ENCODE assay signal across 9 cellular contexts in genomic region chr17:1376061-1376460, GRCh38. TPM values are rescaled to one million over a fixed set of nuclear protein-coding genes. Genes with fewer than 3 reads are reported as not detected.
DNase-seq lines count a peak whose midpoint lies in the region; ATAC-seq, FAIRE-seq and TF ChIP-seq lines count a peak whose summit lies in the region.
"Had no signal": no experiment of that assay in that cellular context is flagged by ENCODE, and none has a peak within 500 bp of the region (broad histone marks: within the 10 kb centered on the region; RNA-seq: fewer than 3 reads in every experiment).

No MANE protein-coding gene starts in this region.

- WGBS in HepG2 (ENCODE audit: low lambda C conversion rate) = 90% methylated on average over 5 of the region's 5 CpGs

- no peaks in the 10 kb centered on the region for H3K9me3 Mint-ChIP-seq in stimulated activated naive CD8-positive, alpha-beta T cell treated with anti-CD3 and anti-CD28 coated beads, Interleukin-15, Interleukin-2, amounts not matched to agents 100 ng/mL and 50 ng/mL, for 24 hours
- no peaks in the 10 kb centered on the region for H3K9me3 Mint-ChIP-seq in activated T-helper 17 cell treated with anti-CD3 and anti-CD28 coated beads, Interleukin-2, amount 50 U/mL, for 72 hours
- no peaks in the 10 kb centered on the region for H3K9me3 Mint-ChIP-seq in natural killer cell

- H3K36me3 ChIP-seq in HepG2 (replicated peaks in 1 of 2; ENCODE audit: control insufficient read depth in 1 of 2, insufficient read depth in 2 of 2, low read length in 2 of 2) = peaks cover 13 to 58% of the 10 kb centered on the region in 2 experiments

- DNase-seq in stimulated activated naive CD8-positive, alpha-beta T cell treated with anti-CD3 and anti-CD28 coated beads, Interleukin-15, Interleukin-2, amounts not matched to agents 100 U/mL and 50 U/mL, for 24 hours = no peak
- DNase-seq in natural killer cell (no peak), SHP77 (lab: John Stamatoyannopoulos, UW) (no peak), NCI-H2171 treated with DMSO at 0.1 percent for 48 hours (lab: John Stamatoyannopoulos, UW) (no peak), sciatic nerve (ENCODE audit: low spot score) (no peak), HepG2 (ENCODE audit: low spot score) (no peak)
- DNase-seq: NCI-H69 had no signal

- peaks cover 100% of the 10 kb centered on the region for H4K20me1 ChIP-seq in HepG2 (ENCODE audit: insufficient read depth, low read length)

- TF ChIP-seq CTCF in natural killer cell (IDR thresholded peaks at IDR 0.05) (no peak), HepG2 (CRISPR knock-in tag; IDR thresholded peaks at IDR 0.05) (no peak)

- peaks cover 98% of the 10 kb centered on the region for H3K79me2 ChIP-seq in HepG2 (ENCODE audit: insufficient read depth, low read length)

- no peak for FAIRE-seq in HepG2 (lab: Jason Lieb, UNC)

- peaks cover 91% of the 10 kb centered on the region for H3K4me1 Mint-ChIP-seq in stimulated activated naive CD8-positive, alpha-beta T cell treated with anti-CD3 and anti-CD28 coated beads, Interleukin-15, Interleukin-2, amounts not matched to agents 100 ng/mL and 50 ng/mL, for 24 hours (ENCODE audit: low read depth)
- H3K4me1 Mint-ChIP-seq in activated T-helper 17 cell treated with anti-CD3 and anti-CD28 coated beads, Interleukin-2, amount 50 U/mL, for 72 hours = peaks cover 52% of the 10 kb centered on the region
- H3K4me1 Mint-ChIP-seq in natural killer cell = peaks cover 80 to 84% of the 10 kb centered on the region in 2 donors

- in situ Hi-C loops in HepG2 (cut with HindIII; ENCODE audit: extremely low pct_ligation_motif_present, low pct_unique_long_range_greater_than_20kb) = no loop called here

- no TSS peak for BruUV-seq in HepG2 (replicated peaks; lab: Mats Ljungman, UMichigan)

- H3K36me3 Mint-ChIP-seq in stimulated activated naive CD8-positive, alpha-beta T cell treated with anti-CD3 and anti-CD28 coated beads, Interleukin-15, Interleukin-2, amounts not matched to agents 100 ng/mL and 50 ng/mL, for 24 hours (ENCODE audit: low read depth) = peaks cover 58% of the 10 kb centered on the region
- H3K36me3 Mint-ChIP-seq in activated T-helper 17 cell treated with anti-CD3 and anti-CD28 coated beads, Interleukin-2, amount 50 U/mL, for 72 hours (ENCODE audit: low read depth) = peaks cover 93% of the 10 kb centered on the region
- H3K36me3 Mint-ChIP-seq in natural killer cell = no peaks in the 10 kb centered on the region

- H3K9me3 ChIP-seq in HepG2 (ENCODE audit: low read length) = no peaks in the 10 kb centered on the region

- H3K27me3 Mint-ChIP-seq in stimulated activated naive CD8-positive, alpha-beta T cell treated with anti-CD3 and anti-CD28 coated beads, Interleukin-15, Interleukin-2, amounts not matched to agents 100 ng/mL and 50 ng/mL, for 24 hours = no peaks in the 10 kb centered on the region
- no peaks in the 10 kb centered on the region for H3K27me3 Mint-ChIP-seq in activated T-helper 17 cell treated with anti-CD3 and anti-CD28 coated beads, Interleukin-2, amount 50 U/mL, for 72 hours
- no peaks in the 10 kb centered on the region for H3K27me3 Mint-ChIP-seq in natural killer cell (ENCODE audit: low read depth in 2 of 2)

- no peak for TF ChIP-seq RAD21 in HepG2 (CRISPR knock-in tag; IDR thresholded peaks at IDR 0.05)

- no peak overlapping the region for H2AFZ ChIP-seq in HepG2 (ENCODE audit: low read length)

- H3K4me1 ChIP-seq in HepG2 (ENCODE audit: insufficient read depth, low read length) = peaks cover 34% of the 10 kb centered on the region

- no peak for ATAC-seq in stimulated activated naive CD8-positive, alpha-beta T cell treated with anti-CD3 and anti-CD28 coated beads, Interleukin-15, Interleukin-2, amounts not matched to agents 100 U/mL and 50 U/mL, for 24 hours
- ATAC-seq in activated T-helper 17 cell treated with anti-CD3 and anti-CD28 coated beads, Interleukin-2, amount 50 U/mL, for 72 hours (replicated peaks) = peak; percentile 49
- ATAC-seq in natural killer cell = peak in 2 of 3 donors; percentile 5 to 16
- ATAC-seq in sciatic nerve = no peak
- ATAC-seq in HepG2 = no peak

- CTCF ChIA-PET in HepG2 (lab: Yijun Ruan, JAX; ENCODE audit: low intra/inter-chr PET ratio, low total read pairs) = no interaction called here

- peak overlapping the region; percentile 62 for H3K4me3 Mint-ChIP-seq in stimulated activated naive CD8-positive, alpha-beta T cell treated with anti-CD3 and anti-CD28 coated beads, Interleukin-15, Interleukin-2, amounts not matched to agents 100 ng/mL and 50 ng/mL, for 24 hours
- peak overlapping the region; percentile 75 for H3K4me3 Mint-ChIP-seq in activated T-helper 17 cell treated with anti-CD3 and anti-CD28 coated beads, Interleukin-2, amount 50 U/mL, for 72 hours
- peak overlapping the region; percentile 17 for H3K4me3 Mint-ChIP-seq in natural killer cell

- no peaks in the 10 kb centered on the region for H3K27me3 ChIP-seq in HepG2 (ENCODE audit: control insufficient read depth in 1 of 2, insufficient read depth in 2 of 2, low read length in 2 of 2)

- H3K4me3 ChIP-seq in HepG2 (replicated peaks in 1 of 3; ENCODE audit: insufficient read depth in 1 of 3, low read depth in 2 of 3, low read length in 3 of 3) = no peak overlapping the region

- TF ChIP-seq EP300 in HepG2 (IDR thresholded peaks at IDR 0.05; ENCODE audit: low read depth in 2 of 2, low read length in 2 of 2) (no peak), HepG2 (CRISPR knock-in tag; IDR thresholded peaks at IDR 0.05; ENCODE audit: borderline replicate concordance) (no peak)

- TF ChIP-seq POLR2A in HepG2 (IDR thresholded peaks at IDR 0.05; ENCODE audit: insufficient read depth in 1 of 2, low read depth in 2 of 2, low read length in 2 of 2) = no peak

- H3K27ac Mint-ChIP-seq in stimulated activated naive CD8-positive, alpha-beta T cell treated with anti-CD3 and anti-CD28 coated beads, Interleukin-15, Interleukin-2, amounts not matched to agents 100 ng/mL and 50 ng/mL, for 24 hours = peak overlapping the region; percentile 93
- peak overlapping the region; percentile 80 for H3K27ac Mint-ChIP-seq in activated T-helper 17 cell treated with anti-CD3 and anti-CD28 coated beads, Interleukin-2, amount 50 U/mL, for 72 hours
- H3K27ac Mint-ChIP-seq in natural killer cell = peak overlapping the region; percentile 47 to 80

- intact Hi-C loops in natural killer cell (cut with micrococcal nuclease) (loop anchor here (2.0 kb wide), 1 partner anchor 15 kb away; no protein-coding TSS in a partner anchor), sciatic nerve (cut with DNase I) (no loop called here), HepG2 (cut with micrococcal nuclease; ENCODE audit: unreplicated experiment) (no loop called here)

- no peak overlapping the region for H3K4me2 ChIP-seq in HepG2 (ENCODE audit: low read depth, low read length)

- no peak overlapping the region for H3K9ac ChIP-seq in HepG2 (ENCODE audit: insufficient read depth, low read depth, low read length)

- POLR2A ChIA-PET in HepG2 (lab: Yijun Ruan, JAX) = no interaction called here

- H3K27ac ChIP-seq in HepG2 (ENCODE audit: extremely low read length, insufficient read depth, low read length) = no peak overlapping the region

TF ChIP-seq in HepG2, 621 proteins besides CTCF, POLR2A, EP300 and RAD21 (continues in another document):
- TF ChIP-seq DZIP1 (CRISPR knock-in tag; IDR thresholded peaks at IDR 0.05) (no peak), REPIN1 (CRISPR knock-in tag; IDR thresholded peaks at IDR 0.05; ENCODE audit: borderline replicate concordance, low read depth) (no peak)

RNA-seq across cellular contexts. Expression of gene YWHAE, which starts 24.0 kb away (rescaled TPM):
- 100 to 1,000 TPM; 247 to 515 TPM for total RNA-seq in activated T-helper 17 cell treated with anti-CD3 and anti-CD28 coated beads, Interleukin-2, amount 50 U/mL, for 72 hours
- total RNA-seq in natural killer cell (100 to 1,000 TPM; 116 to 134 (median 132) TPM), sciatic nerve (473 TPM), HepG2 (2016; rRNA removed; fragmentation: Illumina TruSeq; extraction: Trizol) (256 and 504 TPM in 2 replicates)
- 47.1 and 52.6 TPM in 2 replicates for total RNA-seq in HepG2 (2016; cell fraction: cytosol; rRNA removed; fragmentation: Illumina TruSeq; extraction: Trizol; ENCODE audit: low read depth)
- total RNA-seq in HepG2 (2016; cell fraction: insoluble cytoplasmic fraction; rRNA removed; fragmentation: Illumina TruSeq; extraction: Trizol) = 277 and 538 TPM in 2 replicates
- total RNA-seq in HepG2 (2016; cell fraction: membrane; rRNA removed; fragmentation: Illumina TruSeq; extraction: Trizol) = 139 and 150 TPM in 2 replicates
- total RNA-seq in HepG2 (2016; cell fraction: nucleus; rRNA removed; fragmentation: Illumina TruSeq; extraction: Trizol) = 149 and 165 TPM in 2 replicates
- polyA plus RNA-seq in HepG2 (2011; rRNA removed) = 249 and 335 TPM in 2 replicates
- polyA plus RNA-seq in HepG2 (2011; cell fraction: cytosol; rRNA removed) = 317 and 360 TPM in 2 replicates
- 61.1 and 72.7 TPM in 2 replicates for polyA plus RNA-seq in HepG2 (2011; cell fraction: nucleus; rRNA removed)
- polyA plus RNA-seq in HepG2 (2012) = 349 and 597 TPM in 2 replicates
- 53.7 and 53.8 TPM in 2 replicates for polyA plus RNA-seq in HepG2 (2016; cell fraction: cytosol; fragmentation: Illumina TruSeq; extraction: Trizol; ENCODE audit: low read depth)
- 882 and 909 TPM in 2 replicates for polyA plus RNA-seq in HepG2 (2016; cell fraction: insoluble cytoplasmic fraction; fragmentation: Illumina TruSeq; extraction: Trizol; ENCODE audit: low read depth)
- polyA plus RNA-seq in HepG2 (2016; cell fraction: membrane; fragmentation: Illumina TruSeq; extraction: Trizol; ENCODE audit: low read depth) = 149 and 156 TPM in 2 replicates
- 279 and 293 TPM in 2 replicates for polyA plus RNA-seq in HepG2 (2016; cell fraction: nucleus; fragmentation: Illumina TruSeq; extraction: Trizol; ENCODE audit: insufficient read depth, low read depth)
- 266 and 357 TPM in 2 replicates for polyA minus RNA-seq in HepG2 (2011; rRNA and poly(A)+ RNA removed; ENCODE audit: low replicate concordance)
- 327 and 341 TPM in 2 replicates for polyA minus RNA-seq in HepG2 (2011; cell fraction: cytosol; rRNA and poly(A)+ RNA removed)
- polyA minus RNA-seq in HepG2 (2011; cell fraction: nucleus; rRNA and poly(A)+ RNA removed) = 88.1 and 126 TPM in 2 replicates

Comparison
In these comparisons a context has a peak if more than half of its experiments do, and no peak if none do; other contexts are left out.
1. H3K4me3 Mint-ChIP-seq: peak in every context shown above with its lines; median percentile 75 in activated T-helper 17 cell treated with anti-CD3 and anti-CD28 coated beads, Interleukin-2, amount 50 U/mL, for 72 hours; 62 in stimulated activated naive CD8-positive, alpha-beta T cell treated with anti-CD3 and anti-CD28 coated beads, Interleukin-15, Interleukin-2, amounts not matched to agents 100 ng/mL and 50 ng/mL, for 24 hours; 17 in natural killer cell.
2. ATAC-seq: peak in activated T-helper 17 cell treated with anti-CD3 and anti-CD28 coated beads, Interleukin-2, amount 50 U/mL, for 72 hours (single experiment) and natural killer cell (2 of 3); none in stimulated activated naive CD8-positive, alpha-beta T cell treated with anti-CD3 and anti-CD28 coated beads, Interleukin-15, Interleukin-2, amounts not matched to agents 100 U/mL and 50 U/mL, for 24 hours (single experiment), sciatic nerve (single experiment) and HepG2 (single experiment).
3. Peak in every context shown above with its lines, with median percentiles within 50 percentile points of each other: H3K27ac Mint-ChIP-seq.